In the genomic region with DNA sequence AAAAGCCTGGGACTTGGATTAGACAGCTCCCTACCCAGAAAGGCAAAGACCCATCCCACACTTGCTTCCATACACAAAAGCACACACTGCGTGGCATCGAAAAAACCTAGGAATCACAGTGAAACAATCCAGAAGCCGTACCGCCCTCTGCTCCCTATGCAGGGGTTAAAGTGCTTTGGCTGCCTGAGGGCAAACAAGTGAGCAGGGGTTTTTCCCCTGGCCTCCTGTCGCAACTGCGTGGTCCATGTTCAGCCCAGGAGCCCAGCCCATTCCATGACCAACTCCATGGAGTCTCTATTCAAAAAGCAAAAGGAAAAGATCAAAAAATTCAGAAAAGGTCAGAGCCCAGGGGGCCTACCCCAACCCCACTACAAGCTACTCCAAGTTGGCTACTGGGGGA, we compare ENCODE assay signal across 1 cellular context.
TF ChIP-seq lines count a peak whose summit lies in the region.

No MANE protein-coding gene starts in this region.

TF ChIP-seq in SK-N-SH, 30 proteins besides CTCF, POLR2A, EP300 and RAD21 (continued from another document):
- no peak for TF ChIP-seq TEAD4 (IDR thresholded peaks at IDR 0.05; ENCODE audit: borderline replicate concordance, insufficient read depth)
- TF ChIP-seq, protein P1, sequence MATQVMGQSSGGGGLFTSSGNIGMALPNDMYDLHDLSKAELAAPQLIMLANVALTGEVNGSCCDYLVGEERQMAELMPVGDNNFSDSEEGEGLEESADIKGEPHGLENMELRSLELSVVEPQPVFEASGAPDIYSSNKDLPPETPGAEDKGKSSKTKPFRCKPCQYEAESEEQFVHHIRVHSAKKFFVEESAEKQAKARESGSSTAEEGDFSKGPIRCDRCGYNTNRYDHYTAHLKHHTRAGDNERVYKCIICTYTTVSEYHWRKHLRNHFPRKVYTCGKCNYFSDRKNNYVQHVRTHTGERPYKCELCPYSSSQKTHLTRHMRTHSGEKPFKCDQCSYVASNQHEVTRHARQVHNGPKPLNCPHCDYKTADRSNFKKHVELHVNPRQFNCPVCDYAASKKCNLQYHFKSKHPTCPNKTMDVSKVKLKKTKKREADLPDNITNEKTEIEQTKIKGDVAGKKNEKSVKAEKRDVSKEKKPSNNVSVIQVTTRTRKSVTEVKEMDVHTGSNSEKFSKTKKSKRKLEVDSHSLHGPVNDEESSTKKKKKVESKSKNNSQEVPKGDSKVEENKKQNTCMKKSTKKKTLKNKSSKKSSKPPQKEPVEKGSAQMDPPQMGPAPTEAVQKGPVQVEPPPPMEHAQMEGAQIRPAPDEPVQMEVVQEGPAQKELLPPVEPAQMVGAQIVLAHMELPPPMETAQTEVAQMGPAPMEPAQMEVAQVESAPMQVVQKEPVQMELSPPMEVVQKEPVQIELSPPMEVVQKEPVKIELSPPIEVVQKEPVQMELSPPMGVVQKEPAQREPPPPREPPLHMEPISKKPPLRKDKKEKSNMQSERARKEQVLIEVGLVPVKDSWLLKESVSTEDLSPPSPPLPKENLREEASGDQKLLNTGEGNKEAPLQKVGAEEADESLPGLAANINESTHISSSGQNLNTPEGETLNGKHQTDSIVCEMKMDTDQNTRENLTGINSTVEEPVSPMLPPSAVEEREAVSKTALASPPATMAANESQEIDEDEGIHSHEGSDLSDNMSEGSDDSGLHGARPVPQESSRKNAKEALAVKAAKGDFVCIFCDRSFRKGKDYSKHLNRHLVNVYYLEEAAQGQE (IDR thresholded peaks at IDR 0.05; ENCODE audit: low read depth, low read length), result no peak
- TF ChIP-seq, protein P2, sequence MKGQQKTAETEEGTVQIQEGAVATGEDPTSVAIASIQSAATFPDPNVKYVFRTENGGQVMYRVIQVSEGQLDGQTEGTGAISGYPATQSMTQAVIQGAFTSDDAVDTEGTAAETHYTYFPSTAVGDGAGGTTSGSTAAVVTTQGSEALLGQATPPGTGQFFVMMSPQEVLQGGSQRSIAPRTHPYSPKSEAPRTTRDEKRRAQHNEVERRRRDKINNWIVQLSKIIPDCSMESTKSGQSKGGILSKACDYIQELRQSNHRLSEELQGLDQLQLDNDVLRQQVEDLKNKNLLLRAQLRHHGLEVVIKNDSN (IDR thresholded peaks at IDR 0.05; ENCODE audit: borderline replicate concordance, low read depth), result no peak
